In the genomic region with DNA sequence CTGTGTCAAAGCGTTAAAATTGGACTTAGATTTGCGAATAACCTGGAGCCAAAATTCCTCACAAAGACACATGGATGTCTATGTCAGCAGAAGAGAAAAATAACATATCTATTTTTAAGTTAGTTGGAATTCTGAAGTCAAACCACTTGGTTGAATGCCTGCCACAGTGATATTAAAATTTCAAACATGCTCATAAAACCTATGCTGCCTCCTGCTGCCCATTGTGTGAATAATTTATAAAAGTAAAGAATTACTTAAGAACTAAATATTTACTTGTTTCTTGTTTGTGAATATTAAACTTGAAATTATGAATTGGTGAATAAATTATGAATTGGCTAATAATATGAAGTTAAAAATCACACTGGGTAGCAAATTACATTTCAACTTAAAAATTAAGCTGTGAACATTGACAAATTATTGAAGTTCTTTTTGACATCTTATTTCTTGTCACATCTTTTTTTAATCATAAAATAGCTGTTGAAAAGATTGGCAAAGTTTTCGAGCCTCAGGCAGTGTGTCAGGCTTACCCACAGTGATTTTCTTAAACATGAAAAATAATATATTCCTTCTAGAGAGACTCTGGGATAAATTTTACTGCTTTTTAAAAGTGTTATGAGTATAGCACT, we compare ENCODE assay signal across 8 cellular contexts. TPM values are rescaled to one million over a fixed set of nuclear protein-coding genes. Genes with fewer than 3 reads are reported as not detected.
DNase-seq lines count a peak whose midpoint lies in the region; ATAC-seq and TF ChIP-seq lines count a peak whose summit lies in the region.

No MANE protein-coding gene starts in this region.

- H3K9ac ChIP-seq in GM23248 = peak overlapping the region; percentile 10; the same call in 1 of the 2 replicates

- CTCF ChIA-PET in A673 (lab: Charles Lee) = no interaction called here

- no peak overlapping the region for H3K4me3 ChIP-seq in A673 (ENCODE audit: low read depth, low read length, poor library complexity, severe bottlenecking)
- no peak overlapping the region for H3K4me3 ChIP-seq in GM23248
- H3K4me3 ChIP-seq in testis = no peak overlapping the region

- peak overlapping the region; percentile 87 for H3K4me2 ChIP-seq in GM23248 (ENCODE audit: unreplicated experiment)

- no peaks in the 10 kb centered on the region for H3K9me2 ChIP-seq in GM23248 (ENCODE audit: insufficient read depth)

- H3K9me3 ChIP-seq in A673 (ENCODE audit: low read depth, low read length, poor library complexity, severe bottlenecking) (no peaks in the 10 kb centered on the region), GM23248 (ENCODE audit: low read depth) (no peaks in the 10 kb centered on the region), testis (no peaks in the 10 kb centered on the region)

- DNase-seq in A673 (ENCODE audit: low spot score) (peak; percentile 73), GM23248 (peak; percentile 83), left ventricle myocardium superior (no peak), testis (peak; percentile 43), DMS53 (lab: John Stamatoyannopoulos, UW) (no peak), kidney glomerular epithelial cell (lab: John Stamatoyannopoulos, UW) (no peak)
- DNase-seq in activated CD4-positive, alpha-beta T cell treated with anti-CD3 and anti-CD28 coated beads, Interleukin-2, amount 50 U/mL, for 1 hour = peak; percentile 13

- H3K27me3 ChIP-seq in A673 (replicated peaks; ENCODE audit: insufficient read depth, low read depth, low read length, poor library complexity) (no peaks in the 10 kb centered on the region), GM23248 (replicated peaks; ENCODE audit: insufficient read depth) (no peaks in the 10 kb centered on the region), testis (no peaks in the 10 kb centered on the region)

- TF ChIP-seq CTCF in A673 (conservative IDR thresholded peaks at IDR 0.05; ENCODE audit: low read depth, low read length) = peak; percentile 73
- TF ChIP-seq CTCF in testis (IDR thresholded peaks at IDR 0.05) = peak; percentile 59 to 73 (median 70)

- 1 to 4% methylated on average over 3 of the region's 3 CpGs for WGBS in GM23248 (ENCODE audit: low coverage in 1 of 2, low lambda C conversion rate in 2 of 2, missing lambda C conversion rate in 2 of 2), 2 experiments
- WGBS in testis, 2 donors = 49 to 57% methylated on average over 3 of the region's 3 CpGs

- H3K4me1 ChIP-seq in A673 (ENCODE audit: insufficient read depth, low read length, poor library complexity, severe bottlenecking) = peaks cover 12% of the 10 kb centered on the region
- peaks cover 32% of the 10 kb centered on the region for H3K4me1 ChIP-seq in GM23248 (ENCODE audit: insufficient read depth)
- peaks cover 6% of the 10 kb centered on the region for H3K4me1 ChIP-seq in testis

- no TSS peak for BruUV-seq in A673 (replicated peaks; lab: Mats Ljungman, UMichigan)

- POLR2A ChIA-PET in A673 (lab: Charles Lee; ENCODE audit: low non-redundant PET) = no interaction called here

- H4K20me1 ChIP-seq in GM23248 (ENCODE audit: insufficient read depth) = no peaks in the 10 kb centered on the region

- peak; percentile 59 for ATAC-seq in left ventricle myocardium superior
- ATAC-seq in GM21576 (IDR thresholded peaks at IDR 0.05; ENCODE audit: unreplicated experiment) = no peak

- H3K36me3 ChIP-seq in A673 (ENCODE audit: insufficient read depth, low read length, poor library complexity, severe bottlenecking) (no peaks in the 10 kb centered on the region), GM23248 (ENCODE audit: low read depth) (peaks cover 17% of the 10 kb centered on the region; the same call in 1 of the 2 replicates), testis (ENCODE audit: low read depth, missing control alignments) (no peaks in the 10 kb centered on the region)

- H3F3A ChIP-seq in GM23248 (ENCODE audit: insufficient read depth) = peaks cover 23% of the 10 kb centered on the region

- no peak overlapping the region for H2AFZ ChIP-seq in GM23248

- in situ Hi-C loops in GM23248 (cut with MboI) = no loop called here

- intact Hi-C loops in A673 (cut with micrococcal nuclease; ENCODE audit: unreplicated experiment) = loop anchor here (1.0 to 10.0 kb wide), 4 partner anchors 244 to 542 kb away; no protein-coding TSS in a partner anchor
- intact Hi-C loops in left ventricle myocardium superior (cut with micrococcal nuclease) = loop anchor here (10.0 kb wide), 1 partner anchor 242 kb away; no protein-coding TSS in a partner anchor
- intact Hi-C loops in testis (cut with DNase I; ENCODE audit: low total_unique reads) = loop anchor here (5.0 kb wide), 1 partner anchor 304 kb away; no protein-coding TSS in a partner anchor

- H3K27ac ChIP-seq in A673 (ENCODE audit: low read depth, low read length, poor library complexity, severe bottlenecking) (no peak overlapping the region), GM23248 (no peak overlapping the region), testis (no peak overlapping the region)

- H3K79me2 ChIP-seq in GM23248 (ENCODE audit: insufficient read depth) = peaks cover 67% of the 10 kb centered on the region

- no peak for TF ChIP-seq POLR2A in testis (IDR thresholded peaks at IDR 0.05)

RNA-seq across cellular contexts. Expression of a gene that starts 35.4 kb away (rescaled TPM):
- total RNA-seq in A673 (2021) = not detected in 2 replicates
- not detected in 2 replicates for total RNA-seq in GM23248 (2014; rRNA removed; shearing (Covaris generic))
- not detected in 2 replicates for polyA plus RNA-seq in GM23248 (2016; fragmentation: Nextera tagmentation; extraction: Ambion mirVana)
- total RNA-seq in left ventricle myocardium superior = not detected
- total RNA-seq in testis = not detected
- not detected for polyA plus RNA-seq in testis (ENCODE audit: insufficient read depth, low read depth, low replicate concordance)

Comparison
In these comparisons a context has a peak if more than half of its experiments do, and no peak if none do; other contexts are left out.
1. DNase-seq: peak in A673 (single experiment), GM23248 (single experiment), activated CD4-positive, alpha-beta T cell treated with anti-CD3 and anti-CD28 coated beads, Interleukin-2, amount 50 U/mL, for 1 hour (single experiment) and testis (single experiment); none in left ventricle myocardium superior (single experiment), DMS53 (single experiment) and kidney glomerular epithelial cell (single experiment).